11 cellular contexts compared by ENCODE assay signal in the genomic region with DNA sequence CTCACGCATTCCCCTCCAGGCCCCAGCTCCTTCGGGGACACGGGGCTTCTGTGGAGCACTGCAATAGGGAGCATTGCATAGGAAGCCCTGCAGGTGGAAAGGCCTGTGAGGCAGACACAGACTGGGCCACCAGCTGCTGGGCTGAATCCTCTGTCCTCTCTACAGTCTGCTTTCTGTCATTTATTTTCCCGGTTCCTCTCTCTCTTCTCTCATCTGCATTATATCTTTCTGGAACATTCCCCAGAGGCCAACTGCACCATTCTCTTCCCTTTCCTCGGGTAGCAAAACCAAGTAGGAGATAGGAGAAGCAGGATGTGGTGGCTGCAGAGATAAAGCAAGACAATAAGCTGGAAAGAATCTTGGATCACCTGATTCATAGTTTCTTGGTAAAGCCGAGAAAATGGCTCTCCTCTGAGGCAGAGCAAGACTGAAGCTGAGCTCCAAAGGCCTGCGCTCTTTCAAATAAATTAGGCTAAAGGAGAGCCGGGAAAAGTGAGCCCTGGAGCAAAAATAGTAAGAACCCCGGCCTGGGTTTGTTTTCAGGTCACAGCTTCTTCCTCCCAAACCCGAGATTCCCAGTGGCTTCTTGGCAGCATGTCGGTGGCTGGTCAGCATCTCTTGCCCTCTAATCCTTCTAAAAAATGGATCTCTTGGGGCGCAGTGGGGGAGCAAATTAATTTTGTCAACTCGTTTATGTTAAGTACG. TPM values are rescaled to one million over a fixed set of nuclear protein-coding genes. Genes with fewer than 3 reads are reported as not detected.
A peak's percentile ranks its signal among the peaks of the same experiment; 100 is the strongest.
DNase-seq lines count a peak whose midpoint lies in the region; ATAC-seq and TF ChIP-seq lines count a peak whose summit lies in the region.
"Had no signal": no experiment of that assay in that cellular context is flagged by ENCODE, and none has a peak within 500 bp of the region (broad histone marks: within the 10 kb centered on the region; RNA-seq: fewer than 3 reads in every experiment).

No MANE protein-coding gene starts in this region.

- peak; percentile 75 for ATAC-seq in Panc1
- no peak for ATAC-seq in upper lobe of left lung (ENCODE audit: low FRiP score in 2 of 2)
- no peak for ATAC-seq in HG03439 (IDR thresholded peaks at IDR 0.05; ENCODE audit: unreplicated experiment)
- ATAC-seq in activated CD4-positive, alpha-beta T cell treated with anti-CD3 and anti-CD28 coated beads for 36 hours: no peak

- no peak for TF ChIP-seq CTCF in Panc1 (IDR thresholded peaks at IDR 0.05)
- TF ChIP-seq CTCF in upper lobe of left lung (IDR thresholded peaks at IDR 0.05): no peak

- H3K27me3 ChIP-seq in Panc1 (ENCODE audit: control insufficient read depth, insufficient read depth, low read length): no peaks in the 10 kb centered on the region
- H3K27me3 ChIP-seq in upper lobe of left lung: no peaks in the 10 kb centered on the region

- BruUV-seq in Panc1 (replicated peaks; lab: Mats Ljungman, UMichigan): no TSS peak

- TF ChIP-seq POLR2A in upper lobe of left lung (IDR thresholded peaks at IDR 0.05): no peak

- H3K27ac ChIP-seq in Panc1 (ENCODE audit: low read length): peak overlapping the region; percentile 96
- H3K27ac ChIP-seq in upper lobe of left lung: peak overlapping the region in 3 of 4 donors; percentile 58 to 79 (median 79)

- H3K27me3 Mint-ChIP-seq in activated CD4-positive, alpha-beta T cell treated with anti-CD3 and anti-CD28 coated beads for 36 hours: peaks cover 2% of the 10 kb centered on the region

- in situ Hi-C loops in Panc1 (cut with HindIII; ENCODE audit: low pct_unique_long_range_greater_than_20kb, low sequenced_read_pairs): no loop called here

- H3K9me3 ChIP-seq in Panc1 (ENCODE audit: control insufficient read depth, insufficient read depth, low read depth, low read length) (no peaks in the 10 kb centered on the region), upper lobe of left lung (no peaks in the 10 kb centered on the region)

- H3K4me3 ChIP-seq in Panc1 (ENCODE audit: low read depth in 2 of 2, low read length in 2 of 2) (peak overlapping the region in 1 of 2 experiments; percentile 27; a peak in 1 of 4 replicates), upper lobe of left lung (no peak overlapping the region)

- H3K4me1 ChIP-seq in Panc1 (ENCODE audit: control insufficient read depth, insufficient read depth, low read length) (peaks cover 21% of the 10 kb centered on the region), upper lobe of left lung (peaks cover 7 to 21% (median 14%) of the 10 kb centered on the region in 4 donors)

- no peak overlapping the region for H3K27ac Mint-ChIP-seq in activated CD4-positive, alpha-beta T cell treated with anti-CD3 and anti-CD28 coated beads for 36 hours
- H3K27ac Mint-ChIP-seq: stimulated activated naive CD8-positive, alpha-beta T cell treated with anti-CD3 and anti-CD28 coated beads, Interleukin-15, Interleukin-2, amounts not matched to agents 100 ng/mL and 50 ng/mL, for 24 hours had no signal

- POLR2A ChIA-PET in Panc1 (lab: Charles Lee): interaction anchor here (0.6 to 1.8 kb wide), 4 partner anchors 31 to 110 kb away, joined by 3 to 11 read pairs (median 4); partner anchors contain the start of gene TM4SF1
- POLR2A ChIA-PET in activated CD4-positive, alpha-beta T cell treated with anti-CD3 and anti-CD28 coated beads for 36 hours (lab: Charles Lee): no interaction called here

- no peak for TF ChIP-seq EP300 in upper lobe of left lung (IDR thresholded peaks at IDR 0.05)

- no peak overlapping the region for H3K4me3 Mint-ChIP-seq in activated CD4-positive, alpha-beta T cell treated with anti-CD3 and anti-CD28 coated beads for 36 hours
- H3K4me3 Mint-ChIP-seq: stimulated activated naive CD8-positive, alpha-beta T cell treated with anti-CD3 and anti-CD28 coated beads, Interleukin-15, Interleukin-2, amounts not matched to agents 100 ng/mL and 50 ng/mL, for 24 hours had no signal

- intact Hi-C loops in Panc1 (cut with micrococcal nuclease; ENCODE audit: unreplicated experiment): loop anchor here (1.0 to 10.0 kb wide), 2 partner anchors 86 to 525 kb away; no protein-coding TSS in a partner anchor
- intact Hi-C loops in activated CD4-positive, alpha-beta T cell treated with anti-CD3 and anti-CD28 coated beads for 36 hours (cut with DNase I, micrococcal nuclease): loop anchor here (1.0 to 10.0 kb wide), 5 partner anchors 86 to 525 kb away; no protein-coding TSS in a partner anchor

- DNase-seq in Panc1 (ENCODE audit: low read depth, low spot score): no peak
- DNase-seq in dermis blood vessel endothelial cell: peak; percentile 60
- peak; percentile 50 to 60 for DNase-seq in lung microvascular endothelial cell (ENCODE audit: low read depth in 2 of 2)
- DNase-seq in upper lobe of left lung: no peak
- DNase-seq in activated CD4-positive, alpha-beta T cell treated with anti-CD3 and anti-CD28 coated beads for 36 hours: no peak
- no peak for DNase-seq in AG20443 (ENCODE audit: low spot score)
- DNase-seq: effector CD8-positive, alpha-beta T cell had no signal

- H3K36me3 ChIP-seq in Panc1 (ENCODE audit: control insufficient read depth, insufficient read depth, low read length): no peaks in the 10 kb centered on the region
- no peaks in the 10 kb centered on the region for H3K36me3 ChIP-seq in upper lobe of left lung

- CTCF ChIA-PET in Panc1 (lab: Charles Lee): interaction anchor here (0.6 to 1.7 kb wide), 3 partner anchors 79 to 359 kb away, joined by 3 to 6 read pairs (median 4); no protein-coding TSS in a partner anchor
- CTCF ChIA-PET in activated CD4-positive, alpha-beta T cell treated with anti-CD3 and anti-CD28 coated beads for 36 hours (lab: Charles Lee): interaction anchor here (0.6 to 1.6 kb wide), 3 partner anchors 9 to 433 kb away, joined by 3 to 6 read pairs (median 3); no protein-coding TSS in a partner anchor

- WGBS in upper lobe of left lung, 2 donors: 65% methylated on average over 14 of the region's 14 CpGs

- H3K4me1 Mint-ChIP-seq in activated CD4-positive, alpha-beta T cell treated with anti-CD3 and anti-CD28 coated beads for 36 hours: no peaks in the 10 kb centered on the region

- H3K36me3 Mint-ChIP-seq in activated CD4-positive, alpha-beta T cell treated with anti-CD3 and anti-CD28 coated beads for 36 hours (ENCODE audit: low read depth): no peaks in the 10 kb centered on the region

- H3K9me3 Mint-ChIP-seq in activated CD4-positive, alpha-beta T cell treated with anti-CD3 and anti-CD28 coated beads for 36 hours (ENCODE audit: low read depth): no peaks in the 10 kb centered on the region
- H3K9me3 Mint-ChIP-seq: stimulated activated naive CD8-positive, alpha-beta T cell treated with anti-CD3 and anti-CD28 coated beads, Interleukin-15, Interleukin-2, amounts not matched to agents 100 ng/mL and 50 ng/mL, for 24 hours had no signal

RNA-seq across cellular contexts. Expression of gene TM4SF4, which starts 5.3 kb away (rescaled TPM):
- total RNA-seq in Panc1 (2021; ENCODE audit: unreplicated experiment) (0.46 TPM), dermis blood vessel endothelial cell (not detected in 2 replicates), lung microvascular endothelial cell (0.22 TPM in 1 of 2 replicates, not detected in the other), upper lobe of left lung (1 to 10 TPM in 4 of 6 donors, not detected in 2; 1.8 to 2.5 (median 2.2) TPM)
- polyA plus RNA-seq in Panc1 (2012; ENCODE audit: insufficient read length): not detected
- not detected for total RNA-seq in activated CD4-positive, alpha-beta T cell treated with anti-CD3 and anti-CD28 coated beads for 36 hours
- total RNA-seq: T-helper 1 cell treated with Interleukin-12 subunit alpha and Interleukin-12 subunit beta and Interleukin-4 antibody, amounts not matched to agents 30 ng/mL and 1 ng/mL, for 36 hours had no signal
- polyA plus RNA-seq: keratinocyte had no signal

Comparison
In these comparisons a context has a peak if more than half of its experiments do, and no peak if none do; other contexts are left out.
1. DNase-seq: peak in dermis blood vessel endothelial cell (single experiment) and lung microvascular endothelial cell (2 of 2); none in Panc1 (single experiment), upper lobe of left lung (0 of 2), activated CD4-positive, alpha-beta T cell treated with anti-CD3 and anti-CD28 coated beads for 36 hours (single experiment) and AG20443 (single experiment).